ENCODE assay signal across 13 cellular contexts in genomic region chr1:68476626-68477025, GRCh38. TPM values are rescaled to one million over a fixed set of nuclear protein-coding genes. Genes with fewer than 3 reads are reported as not detected.
A peak's percentile ranks its signal among the peaks of the same experiment; 100 is the strongest.
DNase-seq lines count a peak whose midpoint lies in the region; ATAC-seq, FAIRE-seq and TF ChIP-seq lines count a peak whose summit lies in the region.
"Not testable (repeated sequence)": the region's sequence is repeated elsewhere in the genome, so short reads cannot be mapped to it uniquely, and the experiment has no call there.
"Had no signal": no experiment of that assay in that cellular context is flagged by ENCODE, and none has a peak within 500 bp of the region (broad histone marks: within the 10 kb centered on the region; RNA-seq: fewer than 3 reads in every experiment).

No MANE protein-coding gene starts in this region.

- H3K27ac ChIP-seq in pancreas = not testable (repeated sequence)

- WGBS in pancreas, 2 donors = 54% methylated on average over 2 of the region's 2 CpGs

- not testable (repeated sequence) for H3K4me1 ChIP-seq in pancreas

- intact Hi-C loops in pancreas (cut with DNase I) = not testable (repeated sequence)

- not testable (repeated sequence) for H3K27me3 ChIP-seq in pancreas

- peak overlapping the region; percentile 28 for H3K4me3 ChIP-seq in fibroblast of pulmonary artery (replicated peaks; ENCODE audit: low read depth, low read length)
- H3K4me3 ChIP-seq in pancreas = not testable (repeated sequence)

- not testable (repeated sequence) for DNase-seq in GM18507 (ENCODE audit: extremely low spot score, insufficient read length, low read depth); fibroblast of pulmonary artery (ENCODE audit: low read depth); pancreas
- DNase-seq in dermis blood vessel endothelial cell = peak; percentile 32

- H3K9me3 ChIP-seq in pancreas = not testable (repeated sequence)

- TF ChIP-seq CTCF in fibroblast of pulmonary artery (IDR thresholded peaks at IDR 0.05; ENCODE audit: low read length, missing control alignments); pancreas (IDR thresholded peaks at IDR 0.05): not testable (repeated sequence)

- FAIRE-seq in A204.1 (lab: Jason Lieb, UNC) (peak; percentile 95), GM18507 (lab: Jason Lieb, UNC) (peak; percentile 65), pancreas (lab: Jason Lieb, UNC) (peak; percentile 81)

- H3K36me3 ChIP-seq in pancreas = not testable (repeated sequence)

- ATAC-seq in SK-N-SH treated with all-trans-retinoic acid at 6 μM for 48 hours, pancreas: not testable (repeated sequence)

TF ChIP-seq in SK-N-SH treated with all-trans-retinoic acid at 6 μM for 48 hours, 23 proteins besides CTCF, POLR2A, EP300 and RAD21:
- TF ChIP-seq ISL1 (CRISPR knock-in tag; IDR thresholded peaks at IDR 0.05) = peak; percentile 44; the same call in 1 of the 2 replicates
- TF ChIP-seq, protein P1, sequence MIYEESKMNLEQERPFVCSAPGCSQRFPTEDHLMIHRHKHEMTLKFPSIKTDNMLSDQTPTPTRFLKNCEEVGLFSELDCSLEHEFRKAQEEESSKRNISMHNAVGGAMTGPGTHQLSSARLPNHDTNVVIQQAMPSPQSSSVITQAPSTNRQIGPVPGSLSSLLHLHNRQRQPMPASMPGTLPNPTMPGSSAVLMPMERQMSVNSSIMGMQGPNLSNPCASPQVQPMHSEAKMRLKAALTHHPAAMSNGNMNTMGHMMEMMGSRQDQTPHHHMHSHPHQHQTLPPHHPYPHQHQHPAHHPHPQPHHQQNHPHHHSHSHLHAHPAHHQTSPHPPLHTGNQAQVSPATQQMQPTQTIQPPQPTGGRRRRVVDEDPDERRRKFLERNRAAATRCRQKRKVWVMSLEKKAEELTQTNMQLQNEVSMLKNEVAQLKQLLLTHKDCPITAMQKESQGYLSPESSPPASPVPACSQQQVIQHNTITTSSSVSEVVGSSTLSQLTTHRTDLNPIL (CRISPR knock-in tag; IDR thresholded peaks at IDR 0.05; ENCODE audit: low read depth) = peak; percentile 68; the same call in 1 of the 2 replicates

RNA-seq across cellular contexts. Expression of gene DEPDC1, which starts 20.3 kb away (rescaled TPM):
- total RNA-seq in dermis blood vessel endothelial cell (12.6 and 39.3 TPM in 2 replicates), pancreas (under 1 TPM in 5 of 6 donors, not detected in 1; 0.03 to 0.31 (median 0.16) TPM)
- polyA plus RNA-seq in pancreas = under 1 TPM in 1 of 2 donors, not detected in 1; 0.02 TPM
- total RNA-seq: CD4-positive, alpha-beta memory T cell had no signal
- polyA plus RNA-seq: CD4-positive, alpha-beta memory T cell had no signal

RNA-seq across cellular contexts. Expression of gene RPE65, which starts 26.9 kb away (rescaled TPM):
- total RNA-seq in dermis blood vessel endothelial cell (not detected in 2 replicates), pancreas (not detected)
- not detected for polyA plus RNA-seq in pancreas
- total RNA-seq: A673; Calu3; CD4-positive, alpha-beta memory T cell; GM23248; H1; H7 had no signal
- polyA plus RNA-seq: BJ; CD4-positive, alpha-beta memory T cell; GM23248; H1 had no signal

Comparison
In these comparisons a context has a peak if more than half of its experiments do, and no peak if none do; other contexts are left out.
1. RNA of gene DEPDC1, which starts 20.3 kb away (total RNA-seq): 12.6 to 39.3 TPM in dermis blood vessel endothelial cell; 0.03 to 0.31 TPM in pancreas; every median in the first group is over 10 times any median in the second.